Comparison of ENCODE assay signal across 18 cellular contexts in the genomic region with DNA sequence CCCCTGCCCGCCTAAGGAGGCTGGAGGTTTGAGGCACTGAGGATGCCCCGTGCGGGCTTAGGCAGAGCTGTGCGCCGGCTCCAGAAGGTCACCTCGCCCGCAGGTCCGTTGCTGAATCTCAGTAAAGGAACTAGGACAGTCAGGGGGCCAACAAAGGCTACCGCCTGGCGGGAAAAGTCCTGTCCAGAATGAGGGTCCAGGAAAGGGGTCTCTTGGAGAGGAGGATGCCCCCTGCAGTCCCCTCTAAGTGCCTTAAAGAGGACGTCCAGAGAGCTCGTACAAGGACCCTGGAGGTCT. TPM values are rescaled to one million over a fixed set of nuclear protein-coding genes. Genes with fewer than 3 reads are reported as not detected.
DNase-seq lines count a peak whose midpoint lies in the region; ATAC-seq and TF ChIP-seq lines count a peak whose summit lies in the region.
"Had no signal": no experiment of that assay in that cellular context is flagged by ENCODE, and none has a peak within 500 bp of the region (broad histone marks: within the 10 kb centered on the region; RNA-seq: fewer than 3 reads in every experiment).

No MANE protein-coding gene starts in this region.

- 0 to 5% methylated on average over 2 to 12 of the region's 12 CpGs for WGBS in testis, 2 donors

- TF ChIP-seq POLR2A in testis (IDR thresholded peaks at IDR 0.05): no peak

- no peak for DNase-seq in activated naive CD8-positive, alpha-beta T cell treated with anti-CD3 and anti-CD28 coated beads, Interleukin-2, amount 10 ng/mL, durations not matched to agents 7 days and 5 days
- DNase-seq in activated naive CD8-positive, alpha-beta T cell treated with anti-CD3 and anti-CD28 coated beads, Interleukin-2, amount 50 U/mL, for 24 hours: no peak
- DNase-seq in lower lobe of right lung (no peak), testis (no peak), dermis blood vessel endothelial cell (no peak)
- DNase-seq in stimulated activated effector memory CD8-positive, alpha-beta T cell treated with anti-CD3 and anti-CD28 coated beads, Interleukin-12 subunit alpha, Interleukin-12 subunit beta, amount 100 ng/mL, for 72 hours (ENCODE audit: low spot score in 2 of 2): no peak
- no peak for DNase-seq in effector CD4-positive, alpha-beta T cell
- DNase-seq: islet precursor cell; natural killer cell; NK-92 treated with Interleukin-12 subunit alpha and Interleukin-12 subunit beta, amount 100 ng/mL, for 24 hours; stimulated activated CD4-positive, alpha-beta T cell treated with anti-CD3 and anti-CD28 coated beads, Interleukin-4, amount 100 ng/mL, for 1 hour had no signal

- no peaks in the 10 kb centered on the region for H3K9me3 Mint-ChIP-seq in activated naive CD8-positive, alpha-beta T cell treated with anti-CD3 and anti-CD28 coated beads, Interleukin-2, amount 10 ng/mL, durations not matched to agents 7 days and 5 days
- no peaks in the 10 kb centered on the region for H3K9me3 Mint-ChIP-seq in activated naive CD8-positive, alpha-beta T cell treated with anti-CD3 and anti-CD28 coated beads, Interleukin-2, amount 50 U/mL, for 24 hours
- peaks cover 0 to 3% (median 0%) of the 10 kb centered on the region in 5 experiments for H3K9me3 Mint-ChIP-seq in brain
- H3K9me3 Mint-ChIP-seq in stimulated activated effector memory CD8-positive, alpha-beta T cell treated with anti-CD3 and anti-CD28 coated beads, Interleukin-12 subunit alpha, Interleukin-12 subunit beta, amount 100 ng/mL, for 72 hours: no peaks in the 10 kb centered on the region
- H3K9me3 Mint-ChIP-seq: activated CD8-positive, alpha-beta T cell treated with anti-CD3 and anti-CD28 coated beads for 36 hours; activated T-helper 2 cell treated with anti-CD3 and anti-CD28 coated beads, Interferon-gamma antibody, Interleukin-2, Interleukin-4, amounts not matched to agents 10 μg/mL and 5 μg/mL and 100 μg/mL, durations not matched to agents 14 hours and 24 hours and 36 hours; natural killer cell had no signal

- POLR2A ChIA-PET in activated naive CD8-positive, alpha-beta T cell treated with anti-CD3 and anti-CD28 coated beads, Interleukin-2, amount 10 ng/mL, durations not matched to agents 7 days and 5 days (lab: Charles Lee): no interaction called here

- peak overlapping the region; percentile 46 for H3K4me3 Mint-ChIP-seq in activated naive CD8-positive, alpha-beta T cell treated with anti-CD3 and anti-CD28 coated beads, Interleukin-2, amount 10 ng/mL, durations not matched to agents 7 days and 5 days
- no peak overlapping the region for H3K4me3 Mint-ChIP-seq in activated naive CD8-positive, alpha-beta T cell treated with anti-CD3 and anti-CD28 coated beads, Interleukin-2, amount 50 U/mL, for 24 hours
- peak overlapping the region in 4 of 5 experiments; percentile 42 to 75 (median 67) for H3K4me3 Mint-ChIP-seq in brain
- no peak overlapping the region for H3K4me3 Mint-ChIP-seq in stimulated activated effector memory CD8-positive, alpha-beta T cell treated with anti-CD3 and anti-CD28 coated beads, Interleukin-12 subunit alpha, Interleukin-12 subunit beta, amount 100 ng/mL, for 72 hours
- H3K4me3 Mint-ChIP-seq: activated CD8-positive, alpha-beta T cell treated with anti-CD3 and anti-CD28 coated beads for 36 hours; natural killer cell had no signal

- H3K4me1 ChIP-seq in lower lobe of right lung (peaks cover 14% of the 10 kb centered on the region), testis (peaks cover 9% of the 10 kb centered on the region)
- H3K4me1 ChIP-seq: SJSA1 had no signal

- H3K4me1 Mint-ChIP-seq in activated naive CD8-positive, alpha-beta T cell treated with anti-CD3 and anti-CD28 coated beads, Interleukin-2, amount 10 ng/mL, durations not matched to agents 7 days and 5 days: peaks cover 3% of the 10 kb centered on the region
- peaks cover 4% of the 10 kb centered on the region for H3K4me1 Mint-ChIP-seq in activated naive CD8-positive, alpha-beta T cell treated with anti-CD3 and anti-CD28 coated beads, Interleukin-2, amount 50 U/mL, for 24 hours
- peaks cover 18% of the 10 kb centered on the region for H3K4me1 Mint-ChIP-seq in brain
- H3K4me1 Mint-ChIP-seq in stimulated activated effector memory CD8-positive, alpha-beta T cell treated with anti-CD3 and anti-CD28 coated beads, Interleukin-12 subunit alpha, Interleukin-12 subunit beta, amount 100 ng/mL, for 72 hours: peaks cover 15% of the 10 kb centered on the region
- H3K4me1 Mint-ChIP-seq: natural killer cell had no signal

- no peak for ATAC-seq in activated naive CD8-positive, alpha-beta T cell treated with anti-CD3 and anti-CD28 coated beads, Interleukin-2, amount 10 ng/mL, durations not matched to agents 7 days and 5 days (ENCODE audit: low read depth)
- no peak for ATAC-seq in activated naive CD8-positive, alpha-beta T cell treated with anti-CD3 and anti-CD28 coated beads, Interleukin-2, amount 50 U/mL, for 24 hours
- ATAC-seq in lower lobe of right lung: peak in 1 of 2 donors; percentile 47
- no peak for ATAC-seq in stimulated activated effector memory CD8-positive, alpha-beta T cell treated with anti-CD3 and anti-CD28 coated beads, Interleukin-12 subunit alpha, Interleukin-12 subunit beta, amount 100 ng/mL, for 72 hours
- ATAC-seq: natural killer cell had no signal

- no peak overlapping the region for H3K27ac Mint-ChIP-seq in activated naive CD8-positive, alpha-beta T cell treated with anti-CD3 and anti-CD28 coated beads, Interleukin-2, amount 10 ng/mL, durations not matched to agents 7 days and 5 days
- no peak overlapping the region for H3K27ac Mint-ChIP-seq in activated naive CD8-positive, alpha-beta T cell treated with anti-CD3 and anti-CD28 coated beads, Interleukin-2, amount 50 U/mL, for 24 hours
- H3K27ac Mint-ChIP-seq in brain: no peak overlapping the region
- H3K27ac Mint-ChIP-seq in stimulated activated effector memory CD8-positive, alpha-beta T cell treated with anti-CD3 and anti-CD28 coated beads, Interleukin-12 subunit alpha, Interleukin-12 subunit beta, amount 100 ng/mL, for 72 hours: no peak overlapping the region
- H3K27ac Mint-ChIP-seq: activated CD8-positive, alpha-beta T cell treated with anti-CD3 and anti-CD28 coated beads for 36 hours; activated T-helper 2 cell treated with anti-CD3 and anti-CD28 coated beads, Interferon-gamma antibody, Interleukin-2, Interleukin-4, amounts not matched to agents 10 μg/mL and 5 μg/mL and 100 μg/mL, durations not matched to agents 14 hours and 24 hours and 36 hours; natural killer cell had no signal

- no peak overlapping the region for H3K27ac ChIP-seq in lower lobe of right lung
- H3K27ac ChIP-seq in testis: no peak overlapping the region
- H3K27ac ChIP-seq: SJSA1 had no signal

- peaks cover 73% of the 10 kb centered on the region for H3K27me3 ChIP-seq in lower lobe of right lung (ENCODE audit: low read depth)
- H3K27me3 ChIP-seq in testis: no peaks in the 10 kb centered on the region

- no peak for TF ChIP-seq CTCF in brain (conservative IDR thresholded peaks at IDR 0.05)
- TF ChIP-seq CTCF in lower lobe of right lung (IDR thresholded peaks at IDR 0.05): no peak
- no peak for TF ChIP-seq CTCF in testis (IDR thresholded peaks at IDR 0.05)

- H3K9me3 ChIP-seq in lower lobe of right lung (no peaks in the 10 kb centered on the region), testis (no peaks in the 10 kb centered on the region)
- H3K9me3 ChIP-seq: SJSA1 had no signal

- H3K27me3 Mint-ChIP-seq in activated naive CD8-positive, alpha-beta T cell treated with anti-CD3 and anti-CD28 coated beads, Interleukin-2, amount 10 ng/mL, durations not matched to agents 7 days and 5 days: peaks cover 67% of the 10 kb centered on the region
- H3K27me3 Mint-ChIP-seq in activated naive CD8-positive, alpha-beta T cell treated with anti-CD3 and anti-CD28 coated beads, Interleukin-2, amount 50 U/mL, for 24 hours: peaks cover 51% of the 10 kb centered on the region
- H3K27me3 Mint-ChIP-seq in brain: peaks cover 94% of the 10 kb centered on the region

- peak overlapping the region; percentile 39 for H3K4me3 ChIP-seq in lower lobe of right lung
- peak overlapping the region; percentile 10 to 55 for H3K4me3 ChIP-seq in testis
- H3K4me3 ChIP-seq: SJSA1 had no signal

- no peaks in the 10 kb centered on the region for H3K36me3 Mint-ChIP-seq in activated naive CD8-positive, alpha-beta T cell treated with anti-CD3 and anti-CD28 coated beads, Interleukin-2, amount 10 ng/mL, durations not matched to agents 7 days and 5 days
- H3K36me3 Mint-ChIP-seq in activated naive CD8-positive, alpha-beta T cell treated with anti-CD3 and anti-CD28 coated beads, Interleukin-2, amount 50 U/mL, for 24 hours (ENCODE audit: low read depth): no peaks in the 10 kb centered on the region
- H3K36me3 Mint-ChIP-seq in brain: no peaks in the 10 kb centered on the region
- no peaks in the 10 kb centered on the region for H3K36me3 Mint-ChIP-seq in stimulated activated effector memory CD8-positive, alpha-beta T cell treated with anti-CD3 and anti-CD28 coated beads, Interleukin-12 subunit alpha, Interleukin-12 subunit beta, amount 100 ng/mL, for 72 hours
- H3K36me3 Mint-ChIP-seq: natural killer cell had no signal

- intact Hi-C loops in lower lobe of right lung (cut with DNase I) (no loop called here), testis (cut with DNase I; ENCODE audit: low total_unique reads) (no loop called here)

- H3K36me3 ChIP-seq in lower lobe of right lung: no peaks in the 10 kb centered on the region
- no peaks in the 10 kb centered on the region for H3K36me3 ChIP-seq in testis (ENCODE audit: low read depth, missing control alignments)
- H3K36me3 ChIP-seq: SJSA1 had no signal

RNA-seq across cellular contexts. Expression of gene PVALB, which starts 0.5 kb away (rescaled TPM):
- total RNA-seq in activated naive CD8-positive, alpha-beta T cell treated with anti-CD3 and anti-CD28 coated beads, Interleukin-2, amount 10 ng/mL, durations not matched to agents 7 days and 5 days: not detected
- polyA plus RNA-seq in brain (ENCODE audit: insufficient read depth, low read depth, low replicate concordance) (23.8 TPM), testis (ENCODE audit: insufficient read depth, low read depth, low replicate concordance) (2.3 TPM)
- total RNA-seq in lower lobe of right lung (4.5 TPM), testis (1 to 10 TPM in 1 of 2 donors, not detected in 1; 3.0 TPM), dermis blood vessel endothelial cell (not detected in 2 replicates)
- total RNA-seq: A673; activated CD8-positive, alpha-beta T cell treated with anti-CD3 and anti-CD28 coated beads for 36 hours; activated T-helper 2 cell treated with anti-CD3 and anti-CD28 coated beads, Interferon-gamma antibody, Interleukin-2, Interleukin-4, amounts not matched to agents 10 μg/mL and 5 μg/mL and 100 μg/mL, durations not matched to agents 14 hours and 24 hours and 36 hours; dermis microvascular lymphatic vessel endothelial cell; sciatic nerve; SJSA1 had no signal

RNA-seq across cellular contexts. Expression of gene IFT27, which starts 40.4 kb away (rescaled TPM):
- total RNA-seq in activated naive CD8-positive, alpha-beta T cell treated with anti-CD3 and anti-CD28 coated beads, Interleukin-2, amount 10 ng/mL, durations not matched to agents 7 days and 5 days: 10 to 100 TPM; 23.5 to 27.8 TPM
- polyA plus RNA-seq in brain (ENCODE audit: insufficient read depth, low read depth, low replicate concordance) (59.0 TPM), testis (ENCODE audit: insufficient read depth, low read depth, low replicate concordance) (56.3 TPM)
- total RNA-seq in lower lobe of right lung (30.2 TPM), testis (10 to 100 TPM; 28.2 to 32.4 TPM), dermis blood vessel endothelial cell (11.1 and 19.4 TPM in 2 replicates)

RNA-seq across cellular contexts. Expression of gene NCF4, which starts 44.5 kb away (rescaled TPM):
- 10 to 100 TPM; 31.0 to 35.3 TPM for total RNA-seq in activated naive CD8-positive, alpha-beta T cell treated with anti-CD3 and anti-CD28 coated beads, Interleukin-2, amount 10 ng/mL, durations not matched to agents 7 days and 5 days
- polyA plus RNA-seq in brain (ENCODE audit: insufficient read depth, low read depth, low replicate concordance): 1.3 TPM
- 55.3 TPM for total RNA-seq in lower lobe of right lung
- 1 to 10 TPM; 2.7 to 6.8 TPM for total RNA-seq in testis
- 7.1 TPM for polyA plus RNA-seq in testis (ENCODE audit: insufficient read depth, low read depth, low replicate concordance)
- total RNA-seq in dermis blood vessel endothelial cell: 0.17 TPM in 1 of 2 replicates, not detected in the other
- total RNA-seq: A673, dermis microvascular lymphatic vessel endothelial cell, SJSA1 had no signal

Comparison
In these comparisons a context has a peak if more than half of its experiments do, and no peak if none do; other contexts are left out.
1. H3K4me3 Mint-ChIP-seq: peak in activated naive CD8-positive, alpha-beta T cell treated with anti-CD3 and anti-CD28 coated beads, Interleukin-2, amount 10 ng/mL, durations not matched to agents 7 days and 5 days (single experiment) and brain (4 of 5); none in activated naive CD8-positive, alpha-beta T cell treated with anti-CD3 and anti-CD28 coated beads, Interleukin-2, amount 50 U/mL, for 24 hours (single experiment) and stimulated activated effector memory CD8-positive, alpha-beta T cell treated with anti-CD3 and anti-CD28 coated beads, Interleukin-12 subunit alpha, Interleukin-12 subunit beta, amount 100 ng/mL, for 72 hours (single experiment).